10 cellular contexts compared by ENCODE assay signal in the genomic region with DNA sequence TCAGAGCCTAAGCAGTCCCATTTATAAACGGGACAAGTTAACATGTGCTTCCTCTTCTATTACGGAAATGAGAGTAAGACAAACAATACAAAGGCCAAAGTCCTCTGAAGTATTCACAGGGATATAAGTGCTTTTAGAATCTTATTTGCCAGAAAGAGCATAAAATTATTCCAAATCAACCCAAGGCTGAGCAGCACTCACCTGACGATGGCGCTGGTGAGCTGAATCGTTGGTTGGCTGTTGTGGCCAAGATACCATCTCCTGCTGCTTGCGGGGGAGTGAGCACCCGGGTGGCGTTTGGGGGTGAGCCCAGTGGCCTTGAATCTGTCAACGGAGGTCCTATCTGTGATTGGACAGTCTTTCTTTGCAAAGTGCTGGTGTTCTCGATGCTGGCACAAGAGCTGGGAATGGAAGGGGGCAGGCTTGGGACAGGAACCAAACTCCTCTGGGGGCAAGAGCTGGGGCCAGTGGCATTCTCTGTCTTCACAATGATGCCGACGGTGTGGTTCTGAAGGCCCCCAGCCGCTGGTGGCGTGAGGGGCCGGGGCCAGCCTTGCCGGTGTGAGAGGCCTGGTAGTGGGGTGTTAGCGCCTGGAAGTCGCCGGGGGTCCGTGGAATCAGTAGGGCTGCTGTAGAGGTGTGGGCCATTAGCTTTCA. TPM values are rescaled to one million over a fixed set of nuclear protein-coding genes. Genes with fewer than 3 reads are reported as not detected.
DNase-seq lines count a peak whose midpoint lies in the region; ATAC-seq and TF ChIP-seq lines count a peak whose summit lies in the region.
"Had no signal": no experiment of that assay in that cellular context is flagged by ENCODE, and none has a peak within 500 bp of the region (broad histone marks: within the 10 kb centered on the region; RNA-seq: fewer than 3 reads in every experiment).

No MANE protein-coding gene starts in this region.

- no peak for DNase-seq in activated naive CD8-positive, alpha-beta T cell treated with anti-CD3 and anti-CD28 coated beads, Interleukin-2, amount 50 U/mL, for 24 hours
- no peak for DNase-seq in activated naive CD8-positive, alpha-beta T cell treated with anti-CD3 and anti-CD28 coated beads for 36 hours
- DNase-seq in UCSD-AML1 (lab: John Stamatoyannopoulos, UW; ENCODE audit: unreplicated experiment) (peak; percentile 24), kidney epithelial cell (ENCODE audit: low read depth) (no peak), type B pancreatic cell (ENCODE audit: extremely low spot score, unreplicated experiment) (no peak), NCI-H1436 (lab: John Stamatoyannopoulos, UW) (no peak)
- DNase-seq: NCI-H1092, SHP77 treated with DMSO at 0.1 percent for 48 hours had no signal

- peaks cover 65% of the 10 kb centered on the region for H3K36me3 Mint-ChIP-seq in activated naive CD8-positive, alpha-beta T cell treated with anti-CD3 and anti-CD28 coated beads, Interleukin-2, amount 50 U/mL, for 24 hours (ENCODE audit: low read depth)
- peaks cover 29% of the 10 kb centered on the region for H3K36me3 Mint-ChIP-seq in activated naive CD8-positive, alpha-beta T cell treated with anti-CD3 and anti-CD28 coated beads for 36 hours
- H3K36me3 Mint-ChIP-seq in type B pancreatic cell: peaks cover 34% of the 10 kb centered on the region

- H3K4me1 Mint-ChIP-seq in activated naive CD8-positive, alpha-beta T cell treated with anti-CD3 and anti-CD28 coated beads, Interleukin-2, amount 50 U/mL, for 24 hours: peaks cover 10% of the 10 kb centered on the region
- peaks cover 3% of the 10 kb centered on the region for H3K4me1 Mint-ChIP-seq in activated naive CD8-positive, alpha-beta T cell treated with anti-CD3 and anti-CD28 coated beads for 36 hours
- no peaks in the 10 kb centered on the region for H3K4me1 Mint-ChIP-seq in type B pancreatic cell (ENCODE audit: unreplicated experiment)

- H3K9me3 Mint-ChIP-seq in activated naive CD8-positive, alpha-beta T cell treated with anti-CD3 and anti-CD28 coated beads, Interleukin-2, amount 50 U/mL, for 24 hours: no peaks in the 10 kb centered on the region
- no peaks in the 10 kb centered on the region for H3K9me3 Mint-ChIP-seq in activated naive CD8-positive, alpha-beta T cell treated with anti-CD3 and anti-CD28 coated beads for 36 hours
- H3K9me3 Mint-ChIP-seq in type B pancreatic cell: no peaks in the 10 kb centered on the region

- H3K27me3 Mint-ChIP-seq in activated naive CD8-positive, alpha-beta T cell treated with anti-CD3 and anti-CD28 coated beads, Interleukin-2, amount 50 U/mL, for 24 hours: no peaks in the 10 kb centered on the region
- no peaks in the 10 kb centered on the region for H3K27me3 Mint-ChIP-seq in activated naive CD8-positive, alpha-beta T cell treated with anti-CD3 and anti-CD28 coated beads for 36 hours
- no peaks in the 10 kb centered on the region for H3K27me3 Mint-ChIP-seq in type B pancreatic cell

- ATAC-seq in activated naive CD8-positive, alpha-beta T cell treated with anti-CD3 and anti-CD28 coated beads, Interleukin-2, amount 50 U/mL, for 24 hours: no peak
- ATAC-seq in GM18868 (IDR thresholded peaks at IDR 0.05; ENCODE audit: unreplicated experiment) (no peak), GM21447 (IDR thresholded peaks at IDR 0.05; ENCODE audit: unreplicated experiment) (no peak)

- no peak overlapping the region for H3K4me3 Mint-ChIP-seq in activated naive CD8-positive, alpha-beta T cell treated with anti-CD3 and anti-CD28 coated beads, Interleukin-2, amount 50 U/mL, for 24 hours
- H3K4me3 Mint-ChIP-seq in activated naive CD8-positive, alpha-beta T cell treated with anti-CD3 and anti-CD28 coated beads for 36 hours: no peak overlapping the region
- no peak overlapping the region for H3K4me3 Mint-ChIP-seq in type B pancreatic cell

- no peaks in the 10 kb centered on the region for H3K27me3 ChIP-seq in kidney epithelial cell (ENCODE audit: control insufficient read depth, insufficient read depth, low read length)

- H3K4me3 ChIP-seq in kidney epithelial cell (ENCODE audit: low read depth, low read length): no peak overlapping the region

- TF ChIP-seq CTCF in kidney epithelial cell (IDR thresholded peaks at IDR 0.05; ENCODE audit: insufficient read depth, low read length, poor library complexity, severe bottlenecking) (peak; percentile 17), type B pancreatic cell (conservative IDR thresholded peaks at IDR 0.05) (peak; percentile 30)

- peaks cover 6% of the 10 kb centered on the region for H3K36me3 ChIP-seq in kidney epithelial cell (ENCODE audit: control insufficient read depth, insufficient read depth, low read length)

- peak overlapping the region; percentile 57 for H3K27ac Mint-ChIP-seq in activated naive CD8-positive, alpha-beta T cell treated with anti-CD3 and anti-CD28 coated beads, Interleukin-2, amount 50 U/mL, for 24 hours
- no peak overlapping the region for H3K27ac Mint-ChIP-seq in activated naive CD8-positive, alpha-beta T cell treated with anti-CD3 and anti-CD28 coated beads for 36 hours
- no peak overlapping the region for H3K27ac Mint-ChIP-seq in type B pancreatic cell

RNA-seq across cellular contexts. Expression of gene DHRS13, which starts 9.5 kb away (rescaled TPM):
- total RNA-seq in activated naive CD8-positive, alpha-beta T cell treated with anti-CD3 and anti-CD28 coated beads for 36 hours: 10 to 100 TPM; 31.8 to 34.1 TPM
- total RNA-seq in kidney epithelial cell (12.2 and 12.7 TPM in 2 replicates), type B pancreatic cell (ENCODE audit: low replicate concordance) (19.3 and 20.4 TPM in 2 replicates)

RNA-seq across cellular contexts. Expression of gene FLOT2, which starts 14.9 kb away (rescaled TPM):
- total RNA-seq in activated naive CD8-positive, alpha-beta T cell treated with anti-CD3 and anti-CD28 coated beads for 36 hours: 10 to 100 TPM; 56.2 to 65.2 TPM
- total RNA-seq in kidney epithelial cell (55.5 and 69.1 TPM in 2 replicates), type B pancreatic cell (ENCODE audit: low replicate concordance) (73.1 and 90.6 TPM in 2 replicates)

RNA-seq across cellular contexts. Expression of gene PHF12, which starts 38.9 kb away (rescaled TPM):
- total RNA-seq in activated naive CD8-positive, alpha-beta T cell treated with anti-CD3 and anti-CD28 coated beads for 36 hours: 10 to 100 TPM; 41.4 to 45.7 TPM
- 19.6 and 30.8 TPM in 2 replicates for total RNA-seq in kidney epithelial cell
- total RNA-seq in type B pancreatic cell (ENCODE audit: low replicate concordance): 47.8 and 58.0 TPM in 2 replicates

RNA-seq across cellular contexts. Expression of gene ERAL1, which starts 57.6 kb away (rescaled TPM):
- 10 to 100 TPM; 77.6 to 80.4 TPM for total RNA-seq in activated naive CD8-positive, alpha-beta T cell treated with anti-CD3 and anti-CD28 coated beads for 36 hours
- total RNA-seq in kidney epithelial cell: 54.9 and 74.1 TPM in 2 replicates
- total RNA-seq in type B pancreatic cell (ENCODE audit: low replicate concordance): 42.8 and 51.1 TPM in 2 replicates
